In the genomic region with DNA sequence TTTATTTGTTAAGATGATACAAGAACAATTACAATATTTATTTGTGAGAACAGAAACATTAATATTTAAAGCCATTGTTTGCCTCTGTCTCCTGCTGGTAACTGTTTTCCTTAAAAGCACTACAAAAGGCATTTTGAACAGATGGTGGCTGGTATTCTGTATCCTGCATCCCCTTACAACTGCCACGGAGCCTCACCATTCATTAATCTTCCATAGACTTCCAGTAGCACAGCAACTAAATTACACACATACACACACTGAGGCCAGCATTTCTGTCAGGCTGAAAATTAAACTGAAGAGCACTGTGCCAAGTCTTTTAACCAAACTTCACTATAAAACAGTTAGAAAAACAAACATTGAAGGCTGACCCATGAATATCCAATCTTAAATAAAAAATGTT, we compare ENCODE assay signal across 23 cellular contexts.
DNase-seq lines count a peak whose midpoint lies in the region; TF ChIP-seq lines count a peak whose summit lies in the region.
"Had no signal": no experiment of that assay in that cellular context is flagged by ENCODE, and none has a peak within 500 bp of the region (broad histone marks: within the 10 kb centered on the region; RNA-seq: fewer than 3 reads in every experiment).

No MANE protein-coding gene starts in this region.

- DNase-seq in DMS153 treated with DMSO at 0.1 percent for 48 hours (lab: John Stamatoyannopoulos, UW; ENCODE audit: unreplicated experiment) = peak; percentile 23
- peak; percentile 72 for DNase-seq in NCI-H1694 treated with DMSO at 0.1 percent for 48 hours (lab: John Stamatoyannopoulos, UW)
- DNase-seq in NCI-H748 (lab: John Stamatoyannopoulos, UW; ENCODE audit: unreplicated experiment) = peak; percentile 65
- DNase-seq in mesothelial cell of epicardium (ENCODE audit: low spot score in 2 of 2, unreplicated experiment in 2 of 2) = no peak
- no peak for DNase-seq in kidney tubule cell (ENCODE audit: low spot score)
- no peak for DNase-seq in HuH-7.5 (ENCODE audit: low spot score)
- DNase-seq in effector CD4-positive, alpha-beta T cell = no peak
- DNase-seq: activated CD4-positive, alpha-beta T cell treated with anti-CD3 and anti-CD28 coated beads, Interleukin-2, amount 50 U/mL, for 1 hour; activated CD8-positive, alpha-beta memory T cell treated with anti-CD3 and anti-CD28 coated beads, Interleukin-2, amount 50 U/mL, for 4 hours; activated effector memory CD4-positive, alpha-beta T cell treated with Interleukin-2 at 50 U/mL for 16 hours; adrenal gland; dermis blood vessel endothelial cell; DMS79; H7; heart left ventricle; left ventricle myocardium superior; NCI-H526; SHP77 treated with DMSO at 0.1 percent for 48 hours; stimulated activated CD4-positive, alpha-beta T cell treated with anti-CD3 and anti-CD28 coated beads, Interleukin-1b, Interleukin-23, amount 100 ng/mL, for 48 hours; stimulated activated naive B cell treated with anti-CD40 and anti-IgM and Interleukin-4, amounts not matched to agents 10 μg/mL and 1 μg/mL and 100 μg/mL, for 72 hours; testis had no signal

- no peak for TF ChIP-seq CTCF in mesothelial cell of epicardium (IDR thresholded peaks at IDR 0.05; ENCODE audit: unreplicated experiment)

- H3K27me3 Mint-ChIP-seq in mesothelial cell of epicardium (ENCODE audit: low read depth) = no peaks in the 10 kb centered on the region
- H3K27me3 Mint-ChIP-seq: progenitor cell of endocrine pancreas; stimulated activated naive B cell treated with anti-CD40 and anti-IgM and Interleukin-4, amounts not matched to agents 10 μg/mL and 1 μg/mL and 100 μg/mL, for 72 hours had no signal

- no peak overlapping the region for H3K4me3 Mint-ChIP-seq in mesothelial cell of epicardium
- H3K4me3 Mint-ChIP-seq: stimulated activated naive B cell treated with anti-CD40 and anti-IgM and Interleukin-4, amounts not matched to agents 10 μg/mL and 1 μg/mL and 100 μg/mL, for 72 hours; T-helper 1 cell treated with Interleukin-12 subunit alpha and Interleukin-12 subunit beta and Interleukin-4 antibody, amounts not matched to agents 30 μg/mL and 1 μg/mL, for 36 hours had no signal

- H3K4me1 Mint-ChIP-seq in mesothelial cell of epicardium = peaks cover 14% of the 10 kb centered on the region
- H3K4me1 Mint-ChIP-seq: stimulated activated naive B cell treated with anti-CD40 and anti-IgM and Interleukin-4, amounts not matched to agents 10 μg/mL and 1 μg/mL and 100 μg/mL, for 72 hours had no signal

- peaks cover 5% of the 10 kb centered on the region for H3K9me3 Mint-ChIP-seq in mesothelial cell of epicardium
- H3K9me3 Mint-ChIP-seq: T-helper 1 cell treated with Interleukin-12 subunit alpha and Interleukin-12 subunit beta and Interleukin-4 antibody, amounts not matched to agents 30 μg/mL and 1 μg/mL, for 36 hours had no signal

- no peaks in the 10 kb centered on the region for H3K36me3 Mint-ChIP-seq in mesothelial cell of epicardium
- H3K36me3 Mint-ChIP-seq: stimulated activated naive B cell treated with anti-CD40 and anti-IgM and Interleukin-4, amounts not matched to agents 10 μg/mL and 1 μg/mL and 100 μg/mL, for 72 hours had no signal

- peak overlapping the region; percentile 85 for H3K27ac Mint-ChIP-seq in mesothelial cell of epicardium
- H3K27ac Mint-ChIP-seq: progenitor cell of endocrine pancreas; stimulated activated naive B cell treated with anti-CD40 and anti-IgM and Interleukin-4, amounts not matched to agents 10 μg/mL and 1 μg/mL and 100 μg/mL, for 72 hours; T-helper 1 cell treated with Interleukin-12 subunit alpha and Interleukin-12 subunit beta and Interleukin-4 antibody, amounts not matched to agents 30 μg/mL and 1 μg/mL, for 36 hours had no signal

Comparison
In these comparisons a context has a peak if more than half of its experiments do, and no peak if none do; other contexts are left out.
1. DNase-seq: peak in DMS153 treated with DMSO at 0.1 percent for 48 hours (single experiment), NCI-H1694 treated with DMSO at 0.1 percent for 48 hours (single experiment) and NCI-H748 (single experiment); none in mesothelial cell of epicardium (0 of 2), kidney tubule cell (single experiment), HuH-7.5 (single experiment) and effector CD4-positive, alpha-beta T cell (single experiment).